Comparison of ENCODE assay signal across 21 cellular contexts in the genomic region with DNA sequence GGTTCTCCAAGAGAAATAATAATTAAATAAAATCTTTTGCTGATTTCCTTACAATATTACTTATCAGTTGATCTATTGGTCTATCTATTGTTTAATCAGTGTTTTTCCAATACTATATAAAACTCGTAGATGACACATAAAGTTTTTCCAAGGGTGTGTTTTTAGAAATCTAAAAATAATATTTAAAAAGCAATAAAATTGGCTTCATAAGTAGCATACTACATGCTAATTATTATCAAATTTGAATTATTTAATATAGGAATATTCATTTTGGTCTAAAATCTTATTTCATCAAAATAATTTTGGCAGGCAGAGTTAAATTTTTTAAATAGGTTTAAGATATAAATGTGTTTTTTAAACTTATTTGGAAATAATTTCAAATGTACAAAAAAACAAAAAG. TPM values are rescaled to one million over a fixed set of nuclear protein-coding genes. Genes with fewer than 3 reads are reported as not detected.
DNase-seq lines count a peak whose midpoint lies in the region; ATAC-seq, FAIRE-seq and TF ChIP-seq lines count a peak whose summit lies in the region.
"Had no signal": no experiment of that assay in that cellular context is flagged by ENCODE, and none has a peak within 500 bp of the region (broad histone marks: within the 10 kb centered on the region; RNA-seq: fewer than 3 reads in every experiment).

No MANE protein-coding gene starts in this region.

- POLR2A ChIA-PET in K562 (lab: Yijun Ruan, JAX): interaction anchor here (0.7 to 1.4 kb wide), 3 partner anchors 14 to 35 kb away, joined by 3 to 5 read pairs (median 3); no protein-coding TSS in a partner anchor

- no peaks in the 10 kb centered on the region for H3K9me1 ChIP-seq in K562 (ENCODE audit: control insufficient read depth, insufficient read depth, low read length)

- TF ChIP-seq POLR2A in K562 (conservative IDR thresholded peaks at IDR 0.05): no peak

- H4K20me1 ChIP-seq in K562 (replicated peaks; ENCODE audit: control insufficient read depth, insufficient read depth, low read length): no peaks in the 10 kb centered on the region
- H4K20me1 ChIP-seq: BLaER1 treated with 17β-estradiol and CSF1 and Interleukin-3, amounts not matched to agents 10 nM and 100 nM had no signal

- no peak for TF ChIP-seq CTCF in K562 (IDR thresholded peaks at IDR 0.05 in 2 of 3, conservative IDR thresholded peaks at IDR 0.05 in 1 of 3; ENCODE audit: insufficient read depth in 2 of 3, low read depth in 1 of 3, low read length in 3 of 3)

- H3K27ac ChIP-seq in K562 (ENCODE audit: extremely low read depth, low read depth, low read length) (no peak overlapping the region), small intestine (ENCODE audit: low read depth in 1 of 2, low read length in 1 of 2) (no peak overlapping the region)
- H3K27ac ChIP-seq: 22Rv1; A549; BLaER1 treated with 17β-estradiol and CSF1 and Interleukin-3, amounts not matched to agents 10 nM and 100 nM had no signal

- H3K9ac ChIP-seq in K562 (ENCODE audit: insufficient read depth in 1 of 2, low read depth in 2 of 2, low read length in 2 of 2): no peak overlapping the region
- H3K9ac ChIP-seq: BLaER1 treated with 17β-estradiol and CSF1 and Interleukin-3, amounts not matched to agents 10 nM and 100 nM had no signal

- CTCF ChIA-PET in K562 (lab: Yijun Ruan, JAX; ENCODE audit: low intra/inter-chr PET ratio): interaction anchor here (1.0 kb wide), 1 partner anchor 11 kb away, joined by 3 read pairs; no protein-coding TSS in a partner anchor

- no peak for DNase-seq in K562 (ENCODE audit: extremely low read depth in 1 of 4, low spot score in 3 of 4)
- DNase-seq in frontal cortex (ENCODE audit: low spot score in 2 of 2): no peak
- DNase-seq in small intestine: no peak
- no peak for DNase-seq in DMS79 (lab: John Stamatoyannopoulos, UW)
- no peak for DNase-seq in NCI-H82 (lab: John Stamatoyannopoulos, UW)
- DNase-seq: ACHN; AML-193; BE2C; CD4-positive, alpha-beta T cell; CD8-positive, alpha-beta memory T cell; DMS 273 treated with DMSO at 0.1 percent for 48 hours; DMS79 treated with DMSO at 0.1 percent for 48 hours; GOT3; H7; HCEC 1CT had no signal

- H3K27me3 ChIP-seq in K562 (ENCODE audit: control insufficient read depth in 2 of 2, insufficient read depth in 2 of 2, low read length in 2 of 2) (peaks cover 0 to 8% of the 10 kb centered on the region in 2 experiments; a peak in 2 of 5 replicates), small intestine (ENCODE audit: control insufficient read depth in 2 of 2, insufficient read depth in 2 of 2, low read length in 2 of 2) (no peaks in the 10 kb centered on the region)
- H3K27me3 ChIP-seq: BE2C; BLaER1 treated with 17β-estradiol and CSF1 and Interleukin-3, amounts not matched to agents 10 nM and 100 nM had no signal

- ATAC-seq in K562: no peak
- ATAC-seq in HG03354 (IDR thresholded peaks at IDR 0.05; ENCODE audit: poor library complexity, severe bottlenecking, unreplicated experiment): no peak
- ATAC-seq: A549 had no signal

- intact Hi-C loops in K562 (cut with micrococcal nuclease): no loop called here

- WGBS in K562 (ENCODE audit: insufficient coverage, low coverage, missing lambda C conversion rate): 0% methylated on average over 1 of the region's 1 CpG
- WGBS in small intestine, 3 donors: 14 to 58% (median 22%) methylated on average over 1 of the region's 1 CpG

- H3K4me2 ChIP-seq in K562 (ENCODE audit: insufficient read depth, low read length): no peak overlapping the region
- H3K4me2 ChIP-seq: A549; BLaER1 treated with 17β-estradiol and CSF1 and Interleukin-3, amounts not matched to agents 10 nM and 100 nM had no signal

- no peak overlapping the region for H2AFZ ChIP-seq in K562 (ENCODE audit: low read depth, low read length)

- H3K36me3 ChIP-seq in K562 (ENCODE audit: control insufficient read depth, insufficient read depth, low read length) (no peaks in the 10 kb centered on the region), small intestine (ENCODE audit: control insufficient read depth in 2 of 2, insufficient read depth in 2 of 2, low read length in 2 of 2) (no peaks in the 10 kb centered on the region)
- H3K36me3 ChIP-seq: BE2C; BLaER1 treated with 17β-estradiol and CSF1 and Interleukin-3, amounts not matched to agents 10 nM and 100 nM had no signal

- no peaks in the 10 kb centered on the region for H3K9me3 ChIP-seq in K562 (replicated peaks; ENCODE audit: control insufficient read depth, insufficient read depth, low read depth, low read length)
- H3K9me3 ChIP-seq in small intestine (ENCODE audit: control insufficient read depth, low read depth): no peaks in the 10 kb centered on the region
- H3K9me3 ChIP-seq: A549, BE2C had no signal

- H3K4me3 ChIP-seq in K562: no peak overlapping the region
- H3K4me3 ChIP-seq in small intestine (ENCODE audit: low read depth in 1 of 2, low read length in 2 of 2): no peak overlapping the region
- H3K4me3 ChIP-seq: A549; BLaER1 treated with 17β-estradiol and CSF1 and Interleukin-3, amounts not matched to agents 10 nM and 100 nM had no signal

- H3K79me2 ChIP-seq in K562 (ENCODE audit: control insufficient read depth, insufficient read depth, low read length): no peaks in the 10 kb centered on the region

- no TSS peak for BruUV-seq in K562 (replicated peaks; lab: Mats Ljungman, UMichigan)

- TF ChIP-seq RAD21 in K562 (CRISPR knock-in tag; conservative IDR thresholded peaks at IDR 0.05 in 1 of 2, IDR thresholded peaks at IDR 0.05 in 1 of 2): no peak

- in situ Hi-C loops in K562 (cut with MboI): no loop called here

- no peak for TF ChIP-seq EP300 in K562 (IDR thresholded peaks at IDR 0.05; ENCODE audit: low read length)

- FAIRE-seq in A204.1 (lab: Jason Lieb, UNC) (peak; percentile 40), K562 (lab: Jason Lieb, UNC) (no peak), frontal cortex (lab: Jason Lieb, UNC) (peak; percentile 37), small intestine (lab: Jason Lieb, UNC) (peak; percentile 86)
- FAIRE-seq: A549, GM12892 had no signal

- H3K4me1 ChIP-seq in K562 (replicated peaks in 1 of 2; ENCODE audit: control insufficient read depth in 2 of 2, insufficient read depth in 2 of 2, low read length in 2 of 2) (no peaks in the 10 kb centered on the region), small intestine (ENCODE audit: control insufficient read depth in 2 of 2, insufficient read depth in 1 of 2, low read depth in 1 of 2, low read length in 1 of 2) (no peaks in the 10 kb centered on the region)
- H3K4me1 ChIP-seq: A549; BE2C; BLaER1 treated with 17β-estradiol and CSF1 and Interleukin-3, amounts not matched to agents 10 nM and 100 nM had no signal

TF ChIP-seq in K562, 482 proteins besides CTCF, POLR2A, EP300 and RAD21 (continues in another document):
- no peak for TF ChIP-seq CBX2 (IDR thresholded peaks at IDR 0.05; ENCODE audit: insufficient read depth, low read length, poor library complexity, severe bottlenecking)
- no peak for TF ChIP-seq XRCC5 (IDR thresholded peaks at IDR 0.05; ENCODE audit: low read depth, low read length)
- TF ChIP-seq, protein P1, sequence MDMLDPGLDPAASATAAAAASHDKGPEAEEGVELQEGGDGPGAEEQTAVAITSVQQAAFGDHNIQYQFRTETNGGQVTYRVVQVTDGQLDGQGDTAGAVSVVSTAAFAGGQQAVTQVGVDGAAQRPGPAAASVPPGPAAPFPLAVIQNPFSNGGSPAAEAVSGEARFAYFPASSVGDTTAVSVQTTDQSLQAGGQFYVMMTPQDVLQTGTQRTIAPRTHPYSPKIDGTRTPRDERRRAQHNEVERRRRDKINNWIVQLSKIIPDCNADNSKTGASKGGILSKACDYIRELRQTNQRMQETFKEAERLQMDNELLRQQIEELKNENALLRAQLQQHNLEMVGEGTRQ (CRISPR knock-in tag; IDR thresholded peaks at IDR 0.05): no peak

RNA-seq across cellular contexts. Expression of a gene that starts 49.4 kb away (rescaled TPM):
- total RNA-seq in K562 (2011; cell fraction: chromatin; rRNA removed; ENCODE audit: low replicate concordance): 458 and 1,073 TPM in 2 replicates
- 474 and 541 TPM in 2 replicates for total RNA-seq in K562 (2011; cell fraction: nucleolus; rRNA removed)
- 882 and 1,501 TPM in 2 replicates for total RNA-seq in K562 (2011; cell fraction: nucleoplasm; rRNA removed)
- total RNA-seq in K562 (2014; rRNA removed): 55.3 and 100 TPM in 2 replicates
- total RNA-seq in K562 (2014; rRNA removed; fragmentation: Illumina TruSeq; extraction: Trizol): 177 and 218 TPM in 2 replicates
- total RNA-seq in K562 (2015; rRNA removed; fragmentation: Illumina TruSeq; extraction: Trizol): 130 and 149 TPM in 2 replicates
- total RNA-seq in K562 (2021): 77.8 and 106 TPM in 2 replicates
- 147 and 182 TPM in 2 replicates for polyA plus RNA-seq in K562 (2011; rRNA removed)
- polyA plus RNA-seq in K562 (2011; cell fraction: cytosol; rRNA removed): 8.2 and 35.8 TPM in 2 replicates
- 165 and 195 TPM in 2 replicates for polyA plus RNA-seq in K562 (2011; cell fraction: nucleus; rRNA removed)
- polyA plus RNA-seq in K562 (2012): 21.0 and 54.8 TPM in 2 replicates
- polyA plus RNA-seq in K562 (2014; fragmentation: Illumina TruSeq; extraction: Trizol): 43.2 and 59.7 TPM in 2 replicates
- 10 to 100 TPM; 44.2 to 67.6 TPM for polyA plus RNA-seq in K562 (2014; fragmentation: Nextera tagmentation; extraction: Ambion mirVana)
- polyA plus RNA-seq in K562 (2014; rRNA removed): 77.9 and 119 TPM in 2 replicates
- polyA minus RNA-seq in K562 (2011; rRNA and poly(A)+ RNA removed): 251 and 360 TPM in 2 replicates
- polyA minus RNA-seq in K562 (2011; cell fraction: cytosol; rRNA and poly(A)+ RNA removed): 17.0 and 22.7 TPM in 2 replicates
- polyA minus RNA-seq in K562 (2011; cell fraction: nucleus; rRNA and poly(A)+ RNA removed): 714 and 1,502 TPM in 2 replicates
- total RNA-seq in frontal cortex: 42.8 TPM
- 1 to 10 TPM in 2 of 3 donors, under 1 TPM in 1; 0.67 to 2.2 (median 1.4) TPM for polyA plus RNA-seq in small intestine
